ENCODE assay signal across 19 cellular contexts in the genomic region with DNA sequence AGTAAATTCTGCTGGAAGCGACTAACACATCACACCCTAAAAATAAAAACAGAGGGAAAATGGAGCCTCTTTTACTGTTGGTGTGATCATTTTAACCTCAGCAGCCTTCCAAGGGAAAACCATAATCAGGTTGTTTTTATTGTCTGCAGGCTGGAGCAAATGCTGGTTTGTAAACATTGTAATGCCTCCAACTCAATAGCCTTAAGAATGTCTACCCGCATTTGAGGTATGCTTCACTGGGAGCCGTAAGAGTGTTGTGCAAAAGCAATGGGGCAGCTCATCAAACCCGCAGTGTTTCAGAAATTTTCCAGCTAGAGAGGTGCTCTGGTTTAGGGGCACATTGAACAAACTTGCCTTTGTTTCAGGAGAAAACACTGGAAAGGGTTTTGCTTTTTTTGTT. TPM values are rescaled to one million over a fixed set of nuclear protein-coding genes. Genes with fewer than 3 reads are reported as not detected.
DNase-seq lines count a peak whose midpoint lies in the region; ATAC-seq, FAIRE-seq and TF ChIP-seq lines count a peak whose summit lies in the region.
"Had no signal": no experiment of that assay in that cellular context is flagged by ENCODE, and none has a peak within 500 bp of the region (broad histone marks: within the 10 kb centered on the region; RNA-seq: fewer than 3 reads in every experiment).

No MANE protein-coding gene starts in this region.

- TF ChIP-seq EP300 in A549 (IDR thresholded peaks at IDR 0.05): no peak

- peak overlapping the region; percentile 51; the same call in 1 of the 2 replicates for H2AFZ ChIP-seq in Karpas-422 (ENCODE audit: low read length)

- H3K36me3 ChIP-seq in Karpas-422 (ENCODE audit: insufficient read depth, low read length): no peaks in the 10 kb centered on the region
- no peaks in the 10 kb centered on the region for H3K36me3 ChIP-seq in adipocyte (ENCODE audit: control insufficient read depth, insufficient read depth, low read length, severe bottlenecking)
- no peaks in the 10 kb centered on the region for H3K36me3 ChIP-seq in mucosa of rectum (ENCODE audit: control insufficient read depth in 2 of 2, insufficient read depth in 2 of 2, low read length in 2 of 2)
- H3K36me3 ChIP-seq in SJCRH30: no peaks in the 10 kb centered on the region
- no peaks in the 10 kb centered on the region for H3K36me3 ChIP-seq in Peyer's patch
- H3K36me3 ChIP-seq: BLaER1 treated with 17β-estradiol and CSF1 and Interleukin-3, amounts not matched to agents 10 nM and 100 nM had no signal

- H3K9me2 ChIP-seq in Karpas-422 (replicated peaks; ENCODE audit: insufficient read depth, low read length): no peaks in the 10 kb centered on the region

- H3K4me2 ChIP-seq in A549: peak overlapping the region; percentile 25; the same call in 1 of the 3 replicates
- peak overlapping the region; percentile 40 for H3K4me2 ChIP-seq in Karpas-422 (ENCODE audit: low read depth, low read length, poor library complexity, severe bottlenecking)
- H3K4me2 ChIP-seq: BLaER1 treated with 17β-estradiol and CSF1 and Interleukin-3, amounts not matched to agents 10 nM and 100 nM had no signal

- no peak for FAIRE-seq in A549 (lab: Jason Lieb, UNC)
- FAIRE-seq: GM12892, H54 had no signal

- CTCF ChIA-PET in A549 (lab: Yijun Ruan, JAX): interaction anchor here (1.0 kb wide), 1 partner anchor 11 kb away, joined by 4 read pairs; no protein-coding TSS in a partner anchor

- peaks cover 6% of the 10 kb centered on the region; the same call in 1 of the 2 replicates for H3K79me2 ChIP-seq in Karpas-422 (ENCODE audit: low read length)

- H3K4me3 ChIP-seq in A549: no peak overlapping the region
- no peak overlapping the region for H3K4me3 ChIP-seq in Karpas-422 (ENCODE audit: low read length)
- peak overlapping the region; percentile 23 for H3K4me3 ChIP-seq in adipocyte (ENCODE audit: low read length)
- peak overlapping the region; percentile 35 to 44 for H3K4me3 ChIP-seq in mucosa of rectum (ENCODE audit: low read length in 2 of 2)
- H3K4me3 ChIP-seq in SJCRH30: no peak overlapping the region
- no peak overlapping the region for H3K4me3 ChIP-seq in Peyer's patch
- H3K4me3 ChIP-seq: BLaER1 treated with 17β-estradiol and CSF1 and Interleukin-3, amounts not matched to agents 10 nM and 100 nM had no signal

- H3K27ac ChIP-seq in A549 (no peak overlapping the region; a peak in 1 of 6 replicates), Karpas-422 (ENCODE audit: low read length) (peak overlapping the region; percentile 99), mucosa of rectum (ENCODE audit: low read depth in 2 of 2, low read length in 2 of 2) (peak overlapping the region; percentile 8 to 17), SJCRH30 (no peak overlapping the region), Peyer's patch (no peak overlapping the region)
- H3K27ac ChIP-seq: BLaER1 treated with 17β-estradiol and CSF1 and Interleukin-3, amounts not matched to agents 10 nM and 100 nM had no signal

- ATAC-seq in A549: no peak
- no peak for ATAC-seq in GM21619 (IDR thresholded peaks at IDR 0.05; ENCODE audit: unreplicated experiment)

- H3K27me3 ChIP-seq in Karpas-422 (ENCODE audit: low read length) (no peaks in the 10 kb centered on the region), adipocyte (replicated peaks; ENCODE audit: control insufficient read depth, insufficient read depth, low read length) (peaks cover 17% of the 10 kb centered on the region), mucosa of rectum (ENCODE audit: control insufficient read depth in 2 of 2, insufficient read depth in 2 of 2, low read length in 2 of 2) (no peaks in the 10 kb centered on the region), SJCRH30 (peaks cover 7% of the 10 kb centered on the region; the same call in 1 of the 2 replicates), Peyer's patch (no peaks in the 10 kb centered on the region)
- H3K27me3 ChIP-seq: BLaER1 treated with 17β-estradiol and CSF1 and Interleukin-3, amounts not matched to agents 10 nM and 100 nM had no signal

- TF ChIP-seq RAD21 in A549 (conservative IDR thresholded peaks at IDR 0.05 in 1 of 2, IDR thresholded peaks at IDR 0.05 in 1 of 2): no peak

- TF ChIP-seq CTCF in A549 (IDR thresholded peaks at IDR 0.05) (no peak), Peyer's patch (IDR thresholded peaks at IDR 0.05) (no peak)

- no peaks in the 10 kb centered on the region for H4K20me1 ChIP-seq in Karpas-422 (ENCODE audit: insufficient read depth, low read depth, low read length)
- H4K20me1 ChIP-seq: BLaER1 treated with 17β-estradiol and CSF1 and Interleukin-3, amounts not matched to agents 10 nM and 100 nM had no signal

- no peak for DNase-seq in A549 (ENCODE audit: low read depth in 1 of 2, low spot score in 1 of 2)
- no peak for DNase-seq in Karpas-422
- no peak for DNase-seq in adipocyte (ENCODE audit: low read depth)
- DNase-seq in SJCRH30: no peak
- DNase-seq in NOMO-1 treated with dmso at 0.1 percent for 144 hours (lab: John Stamatoyannopoulos, UW; ENCODE audit: unreplicated experiment): no peak
- no peak for DNase-seq in Peyer's patch
- DNase-seq: CD8-positive, alpha-beta memory T cell; DMS79; NCI-H1105 treated with DMSO at 0.1 percent for 48 hours; NCI-H1694; NCI-H2227 treated with DMSO at 0.1 percent for 48 hours; NCI-H524; SW 1271 had no signal

- H3K9me3 ChIP-seq in A549 (no peaks in the 10 kb centered on the region), Karpas-422 (ENCODE audit: low read length) (no peaks in the 10 kb centered on the region), adipocyte (ENCODE audit: control insufficient read depth, low read length) (no peaks in the 10 kb centered on the region), mucosa of rectum (ENCODE audit: control insufficient read depth in 2 of 2, low read length in 2 of 2) (no peaks in the 10 kb centered on the region), SJCRH30 (replicated peaks) (no peaks in the 10 kb centered on the region), Peyer's patch (no peaks in the 10 kb centered on the region)
- H3K9me3 ChIP-seq: BLaER1 treated with 17β-estradiol and CSF1 and Interleukin-3, amounts not matched to agents 10 nM and 100 nM had no signal

- WGBS in A549 (ENCODE audit: missing lambda C conversion rate): 69% methylated on average over 4 of the region's 4 CpGs

- H3K4me1 ChIP-seq in A549: peaks cover 6% of the 10 kb centered on the region; the same call in 1 of the 3 replicates
- H3K4me1 ChIP-seq in Karpas-422 (ENCODE audit: low read length): peaks cover 59% of the 10 kb centered on the region
- peaks cover 15% of the 10 kb centered on the region for H3K4me1 ChIP-seq in adipocyte (ENCODE audit: control insufficient read depth, insufficient read depth, low read length)
- peaks cover 0 to 3% of the 10 kb centered on the region in 2 donors for H3K4me1 ChIP-seq in mucosa of rectum (ENCODE audit: control insufficient read depth in 2 of 2, insufficient read depth in 2 of 2, low read length in 2 of 2)
- H3K4me1 ChIP-seq in SJCRH30: no peaks in the 10 kb centered on the region
- no peaks in the 10 kb centered on the region for H3K4me1 ChIP-seq in Peyer's patch

- TF ChIP-seq POLR2A in A549 (IDR thresholded peaks at IDR 0.05; ENCODE audit: low read length) (no peak), Peyer's patch (IDR thresholded peaks at IDR 0.05) (no peak)

- H3K9ac ChIP-seq in Karpas-422 (ENCODE audit: low read length) (peak overlapping the region; percentile 22), adipocyte (ENCODE audit: low read length) (no peak overlapping the region), mucosa of rectum (ENCODE audit: low read depth in 1 of 2, low read length in 2 of 2) (no peak overlapping the region)
- H3K9ac ChIP-seq: BLaER1 treated with 17β-estradiol and CSF1 and Interleukin-3, amounts not matched to agents 10 nM and 100 nM had no signal

- POLR2A ChIA-PET in A549 (lab: Yijun Ruan, JAX): no interaction called here

TF ChIP-seq in A549, 52 proteins besides CTCF, POLR2A, EP300 and RAD21:
- TF ChIP-seq HOXA7 (CRISPR knock-in tag; IDR thresholded peaks at IDR 0.05) (no peak), RFX5 (IDR thresholded peaks at IDR 0.05) (no peak), ZNF302 (CRISPR knock-in tag; IDR thresholded peaks at IDR 0.05) (no peak), SREBF2 (IDR thresholded peaks at IDR 0.05) (no peak), KDM5A (IDR thresholded peaks at IDR 0.05) (no peak), CHD2 (IDR thresholded peaks at IDR 0.05; ENCODE audit: low read length, partially characterized antibody) (no peak), RNF2 (IDR thresholded peaks at IDR 0.05; ENCODE audit: borderline replicate concordance, low read depth) (no peak)

RNA-seq across cellular contexts. Expression of gene NIM1K, which starts 17.0 kb away (rescaled TPM):
- 0.23 and 0.26 TPM in 2 replicates for polyA plus RNA-seq in A549 (2011; rRNA removed)
- 0.12 and 0.17 TPM in 2 replicates for polyA plus RNA-seq in A549 (2012; cell fraction: cytosol; rRNA removed)
- polyA plus RNA-seq in A549 (2012; cell fraction: nucleus; rRNA removed): 0.21 and 0.22 TPM in 2 replicates
- 0.06 to 0.33 TPM (median 0.10 TPM) in 3 replicates for polyA plus RNA-seq in A549 (2017; fragmentation: RNase III; extraction: RNeasy Plus Mini Kit Qiagen cat#74134 plus additional on column Dnase treatment)
- 0.24 and 0.62 TPM in 2 replicates for polyA minus RNA-seq in A549 (2011; rRNA and poly(A)+ RNA removed)
- 9.3 and 10.2 TPM in 2 replicates for total RNA-seq in Karpas-422 (2014; rRNA removed; shearing (Covaris generic); ENCODE audit: low replicate concordance)
- 0.04 TPM in 1 of 2 replicates, not detected in the other for total RNA-seq in SJCRH30 (2014; rRNA removed; shearing (Covaris generic))
- not detected for total RNA-seq in Peyer's patch
- polyA plus RNA-seq: IgD-negative memory B cell had no signal

Comparison
In these comparisons a context has a peak if more than half of its experiments do, and no peak if none do; other contexts are left out.
1. H3K27ac ChIP-seq: peak in Karpas-422 (single experiment) and mucosa of rectum (2 of 2); none in A549 (0 of 2), SJCRH30 (single experiment) and Peyer's patch (0 of 4).
2. H3K4me3 ChIP-seq: peak in adipocyte (single experiment) and mucosa of rectum (2 of 2); none in A549 (single experiment), Karpas-422 (single experiment), SJCRH30 (single experiment) and Peyer's patch (0 of 4).